Comparison of ENCODE assay signal across 8 cellular contexts in the genomic region with DNA sequence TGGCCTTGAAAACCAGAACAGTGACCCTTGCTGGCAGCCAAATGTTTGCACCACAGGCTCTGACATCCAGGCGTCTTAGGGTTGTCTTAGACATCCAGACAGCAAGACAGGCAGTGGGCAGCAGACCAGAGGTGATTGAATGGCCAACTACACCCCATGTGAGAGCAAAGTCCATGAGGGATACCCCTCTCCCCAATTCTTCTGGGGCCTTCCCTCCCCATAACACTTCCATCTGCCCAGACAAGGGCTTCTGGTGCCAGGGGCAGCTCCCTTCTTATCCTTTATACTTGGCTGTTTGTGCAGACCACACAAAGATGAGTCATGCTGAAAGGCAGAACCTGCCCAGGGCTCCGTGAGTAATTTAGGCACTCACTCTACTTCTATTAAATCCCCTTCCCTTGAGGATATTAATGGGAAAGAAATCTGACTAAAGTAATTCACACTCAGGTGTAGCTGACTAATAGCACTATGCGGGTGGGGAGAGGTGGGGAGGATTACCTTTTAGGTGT.
DNase-seq lines count a peak whose midpoint lies in the region; ATAC-seq and TF ChIP-seq lines count a peak whose summit lies in the region.

No MANE protein-coding gene starts in this region.

- H3K27ac Mint-ChIP-seq in activated CD4-positive, alpha-beta T cell treated with anti-CD3 and anti-CD28 coated beads, Interleukin-2, amount 10 ng/mL, durations not matched to agents 7 days and 5 days = no peak overlapping the region

- H3K4me1 Mint-ChIP-seq in activated CD4-positive, alpha-beta T cell treated with anti-CD3 and anti-CD28 coated beads, Interleukin-2, amount 10 ng/mL, durations not matched to agents 7 days and 5 days = peaks cover 71% of the 10 kb centered on the region

- POLR2A ChIA-PET in activated CD4-positive, alpha-beta T cell treated with anti-CD3 and anti-CD28 coated beads, Interleukin-2, amount 10 ng/mL, durations not matched to agents 7 days and 5 days (lab: Charles Lee) = no interaction called here

- peaks cover 16% of the 10 kb centered on the region for H3K9me3 Mint-ChIP-seq in activated CD4-positive, alpha-beta T cell treated with anti-CD3 and anti-CD28 coated beads, Interleukin-2, amount 10 ng/mL, durations not matched to agents 7 days and 5 days

- H3K36me3 Mint-ChIP-seq in activated CD4-positive, alpha-beta T cell treated with anti-CD3 and anti-CD28 coated beads, Interleukin-2, amount 10 ng/mL, durations not matched to agents 7 days and 5 days (ENCODE audit: low read depth) = peaks cover 11% of the 10 kb centered on the region

- H3K4me3 Mint-ChIP-seq in activated CD4-positive, alpha-beta T cell treated with anti-CD3 and anti-CD28 coated beads, Interleukin-2, amount 10 ng/mL, durations not matched to agents 7 days and 5 days = no peak overlapping the region

- DNase-seq in AG08396 (ENCODE audit: low spot score) (peak; percentile 80), glomerular visceral epithelial cell (ENCODE audit: extremely low spot score) (peak; percentile 87), NCI-H510A (lab: John Stamatoyannopoulos, UW) (no peak), NCI-H146 (lab: John Stamatoyannopoulos, UW) (no peak)
- DNase-seq in activated CD4-positive, alpha-beta T cell treated with anti-CD3 and anti-CD28 coated beads, Interleukin-2, amount 10 ng/mL, durations not matched to agents 7 days and 5 days = no peak

- CTCF ChIA-PET in activated CD4-positive, alpha-beta T cell treated with anti-CD3 and anti-CD28 coated beads, Interleukin-2, amount 10 ng/mL, durations not matched to agents 7 days and 5 days (lab: Charles Lee) = interaction anchor here (0.9 to 17.9 kb wide), 10 partner anchors 8 to 408 kb away, joined by 3 to 219 read pairs (median 5); a partner anchor contains a TSS

- peaks cover 3% of the 10 kb centered on the region for H3K27me3 Mint-ChIP-seq in activated CD4-positive, alpha-beta T cell treated with anti-CD3 and anti-CD28 coated beads, Interleukin-2, amount 10 ng/mL, durations not matched to agents 7 days and 5 days

- ATAC-seq in HG02943 (IDR thresholded peaks at IDR 0.05; ENCODE audit: low read depth, unreplicated experiment) (peak; percentile 16), SK-N-SH treated with all-trans-retinoic acid at 6 μM for 48 hours (peak; percentile 87), GM21576 (IDR thresholded peaks at IDR 0.05; ENCODE audit: unreplicated experiment) (no peak)

TF ChIP-seq in SK-N-SH treated with all-trans-retinoic acid at 6 μM for 48 hours, 23 proteins besides CTCF, POLR2A, EP300 and RAD21:
- TF ChIP-seq ZFP30 (CRISPR knock-in tag; IDR thresholded peaks at IDR 0.05) (no peak), ZFP3 (CRISPR knock-in tag; IDR thresholded peaks at IDR 0.05) (0 out of 2 replicates have a peak, but pooled peaks have one; percentile 32), OSR1 (CRISPR knock-in tag; IDR thresholded peaks at IDR 0.05) (no peak)

Comparison
In these comparisons a context has a peak if more than half of its experiments do, and no peak if none do; other contexts are left out.
1. DNase-seq: peak in AG08396 (single experiment) and glomerular visceral epithelial cell (single experiment); none in NCI-H510A (single experiment), NCI-H146 (single experiment) and activated CD4-positive, alpha-beta T cell treated with anti-CD3 and anti-CD28 coated beads, Interleukin-2, amount 10 ng/mL, durations not matched to agents 7 days and 5 days (single experiment).